23 cellular contexts compared by ENCODE assay signal in the genomic region with DNA sequence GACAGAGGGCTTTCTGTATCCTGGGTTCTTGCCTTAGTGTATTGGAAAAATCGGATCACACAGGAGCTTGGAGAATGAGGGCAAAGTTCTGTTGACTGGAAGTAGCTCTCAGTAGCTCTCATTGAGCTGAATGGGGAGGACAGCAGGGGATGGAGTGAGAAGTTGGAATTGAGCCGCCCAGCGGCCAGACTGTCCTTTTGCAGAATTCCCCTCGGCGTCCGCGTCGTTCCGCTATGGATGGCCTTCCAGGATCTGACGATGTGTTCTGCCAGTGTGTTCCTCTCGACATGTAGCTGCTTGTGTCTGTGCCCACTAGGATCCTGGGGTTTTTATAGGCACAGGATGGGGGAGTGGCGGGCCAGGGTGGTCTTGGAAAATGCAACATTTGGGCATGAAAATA.
"Had no signal": no experiment of that assay in that cellular context is flagged by ENCODE, and none has a peak within 500 bp of the region (broad histone marks: within the 10 kb centered on the region; RNA-seq: fewer than 3 reads in every experiment).

No MANE protein-coding gene starts in this region.

- H3K27ac Mint-ChIP-seq: dendritic cell treated with granulocyte-macrophage colony-stimulating factor and Interleukin-4, amounts not matched to agents 40 ng/mL and 50 ng/mL, for 4 days; naive thymus-derived CD8-positive, alpha-beta T cell had no signal

- H3K4me1 ChIP-seq: foreskin keratinocyte, prostate gland, spleen, stomach, transverse colon had no signal

- H3K9me3 ChIP-seq: mucosa of descending colon, ovary, prostate gland, spleen, stomach, thoracic aorta, transverse colon had no signal

- H3K4me3 ChIP-seq: hepatocyte, mucosa of descending colon, ovary, prostate gland, spleen, stomach, thoracic aorta, transverse colon had no signal

- H3K36me3 ChIP-seq: ovary, prostate gland, spleen, stomach, thoracic aorta, transverse colon had no signal

- H3K27me3 Mint-ChIP-seq: dendritic cell treated with granulocyte-macrophage colony-stimulating factor and Interleukin-4, amounts not matched to agents 40 ng/mL and 50 ng/mL, for 4 days; naive thymus-derived CD8-positive, alpha-beta T cell had no signal

- H3K79me2 ChIP-seq: hepatocyte had no signal

- H3K4me2 ChIP-seq: hepatocyte had no signal

- H3K36me3 Mint-ChIP-seq: naive thymus-derived CD8-positive, alpha-beta T cell had no signal

- H3K27ac ChIP-seq: foreskin keratinocyte, hepatocyte, ovary, prostate gland, spleen, stomach, thoracic aorta, transverse colon had no signal

- H3K4me3 Mint-ChIP-seq: dendritic cell treated with granulocyte-macrophage colony-stimulating factor and Interleukin-4, amounts not matched to agents 40 ng/mL and 50 ng/mL, for 4 days had no signal

- H3K9me3 Mint-ChIP-seq: dendritic cell treated with granulocyte-macrophage colony-stimulating factor and Interleukin-4, amounts not matched to agents 40 ng/mL and 50 ng/mL, for 4 days had no signal

- DNase-seq: cerebellar nuclear complex; erythroblast; foreskin keratinocyte; head of caudate nucleus; kidney glomerular epithelial cell; mammary epithelial cell; mucosa of descending colon; naive thymus-derived CD8-positive, alpha-beta T cell; nucleus accumbens; ovary; spleen; stimulated activated CD4-positive, alpha-beta T cell treated with anti-CD3 and anti-CD28 coated beads, Interleukin-15, amount 100 ng/mL, for 24 hours; stimulated activated CD4-positive, alpha-beta T cell treated with anti-CD3 and anti-CD28 coated beads, Interleukin-1b, Interleukin-23, amount 100 ng/mL, for 48 hours; stimulated activated CD4-positive, alpha-beta T cell treated with anti-CD3 and anti-CD28 coated beads, Interleukin-4, amount 100 ng/mL, for 4 hours; stimulated activated naive CD4-positive, alpha-beta T cell; stomach; substantia nigra; transverse colon had no signal

- H3K4me1 Mint-ChIP-seq: naive thymus-derived CD8-positive, alpha-beta T cell had no signal

- ATAC-seq: foreskin keratinocyte; mucosa of descending colon; naive thymus-derived CD8-positive, alpha-beta T cell; sciatic nerve had no signal

- H2AFZ ChIP-seq: hepatocyte had no signal

- H3K27me3 ChIP-seq: foreskin keratinocyte, hepatocyte, ovary, spleen, stomach, transverse colon had no signal
